14 cellular contexts compared by ENCODE assay signal in the genomic region with DNA sequence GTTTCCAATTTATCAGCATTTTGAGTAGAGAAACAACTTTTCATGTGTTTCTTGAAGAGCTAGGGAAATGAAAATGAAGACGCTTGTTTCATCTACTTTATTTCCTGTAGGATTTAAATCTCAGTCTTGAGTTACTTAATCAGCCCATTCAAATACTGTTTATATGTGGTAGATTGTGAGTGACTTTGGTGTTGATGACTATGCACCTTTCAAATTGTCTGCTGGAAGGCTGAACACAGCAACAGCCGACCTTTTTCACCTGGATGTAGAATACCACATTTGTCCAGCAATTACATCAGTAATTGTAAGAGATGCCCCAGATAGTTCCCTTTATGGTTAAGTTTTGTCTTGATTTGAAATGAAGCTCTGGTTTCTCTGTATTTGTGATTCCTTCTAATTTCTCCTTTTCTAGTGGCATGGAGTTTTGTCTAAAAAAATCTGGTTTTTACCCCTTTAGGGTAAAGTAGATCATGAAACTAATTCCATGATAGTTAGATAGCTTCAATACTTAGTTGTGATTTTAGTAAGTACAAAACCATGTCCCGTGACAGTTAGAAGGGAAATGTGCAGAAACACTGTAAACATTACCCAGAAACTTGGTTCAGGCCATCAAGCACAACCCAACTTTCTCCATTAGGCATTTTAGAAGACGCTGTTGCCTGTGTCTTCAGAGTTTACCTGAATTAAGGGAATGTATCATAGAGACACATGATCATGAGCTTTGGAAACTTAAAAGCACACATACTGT.
DNase-seq lines count a peak whose midpoint lies in the region; ATAC-seq and TF ChIP-seq lines count a peak whose summit lies in the region.
"Had no signal": no experiment of that assay in that cellular context is flagged by ENCODE, and none has a peak within 500 bp of the region (broad histone marks: within the 10 kb centered on the region; RNA-seq: fewer than 3 reads in every experiment).

No MANE protein-coding gene starts in this region.

- H3K27me3 ChIP-seq in left ventricle myocardium inferior (ENCODE audit: low read depth), result no peaks in the 10 kb centered on the region
- no peaks in the 10 kb centered on the region for H3K27me3 ChIP-seq in BE2C
- H3K27me3 ChIP-seq: cardiac muscle cell had no signal

- no peak overlapping the region for H3K27ac ChIP-seq in left ventricle myocardium inferior (replicated peaks)
- H3K27ac ChIP-seq: cardiac muscle cell, thoracic aorta, VCaP had no signal

- in situ Hi-C loops in SK-MEL-5 (cut with HindIII; ENCODE audit: low pct_unique_long_range_greater_than_20kb, low sequenced_read_pairs), result no loop called here

- intact Hi-C loops in left ventricle myocardium inferior (cut with micrococcal nuclease), result no loop called here

- H3K36me3 ChIP-seq in left ventricle myocardium inferior (no peaks in the 10 kb centered on the region), BE2C (no peaks in the 10 kb centered on the region)
- H3K36me3 ChIP-seq: cardiac muscle cell, thoracic aorta had no signal

- H3K9me3 ChIP-seq in left ventricle myocardium inferior (replicated peaks) (no peaks in the 10 kb centered on the region), BE2C (no peaks in the 10 kb centered on the region)
- H3K9me3 ChIP-seq: thoracic aorta had no signal

- peak; percentile 28 for DNase-seq in SK-MEL-5 (ENCODE audit: low read depth, low spot score)
- no peak for DNase-seq in stimulated activated CD4-positive, alpha-beta T cell treated with anti-CD3 and anti-CD28 coated beads, Interleukin-12 subunit alpha, Interleukin-12 subunit beta, amount 100 ng/mL, for 4 hours
- no peak for DNase-seq in left ventricle myocardium inferior
- DNase-seq in BE2C, result no peak
- DNase-seq: activated T-cell treated with anti-CD3 and anti-CD28 coated beads, Interleukin-2, amount 50 U/mL, for 48 hours; left colon; occipital lobe had no signal

- TF ChIP-seq CTCF in left ventricle myocardium inferior (IDR thresholded peaks at IDR 0.05; ENCODE audit: borderline replicate concordance) (no peak), BE2C (IDR thresholded peaks at IDR 0.05; ENCODE audit: low read depth, low read length) (no peak)

- ATAC-seq in GM18520 (IDR thresholded peaks at IDR 0.05; ENCODE audit: unreplicated experiment) (peak; percentile 25), GM21529 (IDR thresholded peaks at IDR 0.05; ENCODE audit: unreplicated experiment) (peak; percentile 45), HG03064 (IDR thresholded peaks at IDR 0.05; ENCODE audit: low read depth, unreplicated experiment) (peak; percentile 55), HG02870 (IDR thresholded peaks at IDR 0.05; ENCODE audit: unreplicated experiment) (no peak)
- ATAC-seq: left colon had no signal

- H3K4me1 ChIP-seq in left ventricle myocardium inferior (peaks cover 18% of the 10 kb centered on the region), BE2C (peaks cover 6% of the 10 kb centered on the region)

- H3K4me3 ChIP-seq in left ventricle myocardium inferior, result no peak overlapping the region
- H3K4me3 ChIP-seq in BE2C (ENCODE audit: low read depth, low read length), result no peak overlapping the region
- H3K4me3 ChIP-seq: cardiac muscle cell, thoracic aorta had no signal
